8 cellular contexts compared by ENCODE assay signal in the genomic region with DNA sequence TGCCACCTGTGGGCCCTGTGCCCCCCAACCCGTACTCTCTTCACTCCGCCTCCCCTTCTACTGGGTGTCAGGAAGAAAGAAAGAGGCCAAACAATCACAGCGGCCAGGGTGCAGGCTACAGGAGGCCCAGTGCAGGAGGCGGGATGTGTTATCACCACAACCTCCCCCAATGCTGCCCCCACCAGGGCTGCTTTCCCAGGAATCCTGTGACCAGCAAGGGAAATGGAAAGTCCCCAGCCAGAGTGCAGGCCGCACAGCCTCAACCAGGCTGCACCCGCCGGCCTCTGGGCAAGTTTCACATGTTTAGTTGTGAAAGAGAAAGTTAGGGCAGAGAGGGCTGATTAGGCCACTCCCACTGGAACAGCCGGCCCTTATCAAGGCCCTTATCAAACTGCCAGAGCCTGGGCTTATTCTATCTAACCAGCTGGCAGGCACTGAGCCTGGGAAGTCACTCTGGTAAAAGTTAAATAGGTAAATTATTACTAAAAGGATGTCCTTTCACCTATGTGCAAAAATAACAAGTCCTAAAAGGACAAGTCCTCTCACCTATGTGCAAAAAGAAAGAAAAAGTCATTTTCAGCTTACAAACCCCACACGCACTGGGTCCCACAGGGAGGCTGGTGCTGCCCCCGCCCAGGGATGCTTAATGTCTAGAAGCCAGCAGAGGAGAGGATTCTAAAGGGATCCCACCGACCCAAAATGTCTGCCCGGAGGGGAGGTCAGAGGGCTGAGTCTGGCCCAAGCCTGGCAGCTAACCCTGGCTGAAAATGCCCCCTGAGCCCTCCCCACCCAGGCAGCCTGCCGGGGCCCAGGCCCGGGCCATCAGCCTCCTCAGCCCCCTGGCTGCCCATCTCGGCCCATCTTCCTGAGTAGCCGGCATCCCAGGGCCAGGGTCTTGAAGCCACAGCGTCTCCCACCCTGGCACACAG. TPM values are rescaled to one million over a fixed set of nuclear protein-coding genes. Genes with fewer than 3 reads are reported as not detected.
DNase-seq lines count a peak whose midpoint lies in the region; ATAC-seq and TF ChIP-seq lines count a peak whose summit lies in the region.

No MANE protein-coding gene starts in this region.

- TF ChIP-seq POLR2A in GM18951 (IDR thresholded peaks at IDR 0.05; ENCODE audit: extremely low read depth, insufficient read depth, insufficient read length) (peak; percentile 63), breast epithelium (IDR thresholded peaks at IDR 0.05) (no peak)

- H3K4me1 ChIP-seq in breast epithelium (peaks cover 13 to 14% of the 10 kb centered on the region in 2 donors), liver (ENCODE audit: control insufficient read depth in 4 of 4, insufficient read depth in 4 of 4, low read length in 3 of 4) (peaks cover 27 to 68% (median 53%) of the 10 kb centered on the region in 4 donors)

- peak overlapping the region; percentile 96 for H3K27ac Mint-ChIP-seq in T-helper 17 cell

- no peak for TF ChIP-seq CTCF in breast epithelium (IDR thresholded peaks at IDR 0.05)
- TF ChIP-seq CTCF in liver (IDR thresholded peaks at IDR 0.05; ENCODE audit: low read depth, low read length, missing input control): no peak

- TF ChIP-seq RAD21 in liver (IDR thresholded peaks at IDR 0.05): peak; percentile 38 to 52

- H3K27ac ChIP-seq in breast epithelium (peak overlapping the region; percentile 65 to 74), liver (ENCODE audit: low read depth in 1 of 2, low read length in 2 of 2) (peak overlapping the region; percentile 88 to 89)

- no peaks in the 10 kb centered on the region for H3K27me3 Mint-ChIP-seq in T-helper 17 cell

- peak overlapping the region; percentile 82 for H3K4me3 Mint-ChIP-seq in T-helper 17 cell

- no peaks in the 10 kb centered on the region for H3K36me3 Mint-ChIP-seq in T-helper 17 cell (ENCODE audit: low read depth)

- peak; percentile 86 for ATAC-seq in HG03139 (IDR thresholded peaks at IDR 0.05; ENCODE audit: unreplicated experiment)
- peak; percentile 58 for ATAC-seq in T-helper 17 cell

- H3K27me3 ChIP-seq in breast epithelium (no peaks in the 10 kb centered on the region), liver (ENCODE audit: control insufficient read depth in 4 of 4, insufficient read depth in 4 of 4, low read length in 3 of 4) (no peaks in the 10 kb centered on the region), MG63 (no peaks in the 10 kb centered on the region)

- in situ Hi-C loops in ACHN (cut with HindIII; ENCODE audit: low pct_ligation_motif_present, low pct_unique_long_range_greater_than_20kb, low sequenced_read_pairs) (no loop called here), GM18951 (cut with MboI; ENCODE audit: low sequenced_read_pairs, unreplicated experiment) (no loop called here)

- H3K4me3 ChIP-seq in breast epithelium (no peak overlapping the region), liver (ENCODE audit: low read depth in 1 of 3, low read length in 3 of 3) (no peak overlapping the region), MG63 (no peak overlapping the region)

- DNase-seq in ACHN (peak; percentile 59), T-helper 17 cell (peak in 2 of 3 donors; percentile 27 to 33), breast epithelium (ENCODE audit: low spot score in 2 of 2) (peak in 1 of 2 donors; percentile 54), MG63 (no peak)
- DNase-seq in stimulated activated CD8-positive, alpha-beta memory T cell treated with anti-CD3 and anti-CD28 coated beads, Interleukin-2, amount 100 ng/mL, for 1 hour (ENCODE audit: low read depth in 2 of 2): peak; percentile 13 to 28

- intact Hi-C loops in breast epithelium (cut with DNase I; ENCODE audit: low total_unique reads): no loop called here

- H3K9ac ChIP-seq in liver (ENCODE audit: low read depth in 1 of 2, low read length in 2 of 2): peak overlapping the region; percentile 5 to 28

- H3K9me3 ChIP-seq in T-helper 17 cell (ENCODE audit: control insufficient read depth, low read length, poor library complexity, severe bottlenecking) (no peaks in the 10 kb centered on the region), breast epithelium (no peaks in the 10 kb centered on the region), liver (ENCODE audit: control insufficient read depth in 4 of 4, low read length in 3 of 4) (no peaks in the 10 kb centered on the region), MG63 (0 out of 2 replicates have a peak, but pooled peaks cover 2% of the 10 kb centered on the region)

- peaks cover 31% of the 10 kb centered on the region for H3K4me1 Mint-ChIP-seq in T-helper 17 cell

- WGBS in liver: 29% methylated on average over 17 of the region's 17 CpGs

- no peaks in the 10 kb centered on the region for H3K36me3 ChIP-seq in breast epithelium
- no peaks in the 10 kb centered on the region for H3K36me3 ChIP-seq in liver (ENCODE audit: control insufficient read depth in 4 of 4, insufficient read depth in 3 of 4, low read depth in 1 of 4, low read length in 3 of 4)
- H3K36me3 ChIP-seq in MG63: no peaks in the 10 kb centered on the region

TF ChIP-seq in liver, 16 proteins besides CTCF, POLR2A, EP300 and RAD21:
- TF ChIP-seq FOXA2 (IDR thresholded peaks at IDR 0.05) (peak; percentile 51), GABPA (IDR thresholded peaks at IDR 0.05 in 1 of 2, conservative IDR thresholded peaks at IDR 0.05 in 1 of 2) (peak in 1 of 2 donors; percentile 19), FOXA1 (IDR thresholded peaks at IDR 0.05) (peak; percentile 81), EGR1 (IDR thresholded peaks at IDR 0.05; ENCODE audit: low read depth in 2 of 2) (peak; percentile 20 to 69), NR2F2 (IDR thresholded peaks at IDR 0.05) (peak; percentile 79), TAF1 (conservative IDR thresholded peaks at IDR 0.05) (no peak), RXRA (IDR thresholded peaks at IDR 0.05) (peak; percentile 89 to 95), HNF4A (conservative IDR thresholded peaks at IDR 0.05) (peak; percentile 81 to 90), JUND (IDR thresholded peaks at IDR 0.05) (peak in 1 of 2 donors; percentile 59), REST (IDR thresholded peaks at IDR 0.05) (peak; percentile 89), ATF3 (IDR thresholded peaks at IDR 0.05) (peak; percentile 56), HNF4G (IDR thresholded peaks at IDR 0.05) (peak; percentile 29), YY1 (IDR thresholded peaks at IDR 0.05) (peak; percentile 81), SP1 (IDR thresholded peaks at IDR 0.05) (peak; percentile 96)
- TF ChIP-seq, protein P1, sequence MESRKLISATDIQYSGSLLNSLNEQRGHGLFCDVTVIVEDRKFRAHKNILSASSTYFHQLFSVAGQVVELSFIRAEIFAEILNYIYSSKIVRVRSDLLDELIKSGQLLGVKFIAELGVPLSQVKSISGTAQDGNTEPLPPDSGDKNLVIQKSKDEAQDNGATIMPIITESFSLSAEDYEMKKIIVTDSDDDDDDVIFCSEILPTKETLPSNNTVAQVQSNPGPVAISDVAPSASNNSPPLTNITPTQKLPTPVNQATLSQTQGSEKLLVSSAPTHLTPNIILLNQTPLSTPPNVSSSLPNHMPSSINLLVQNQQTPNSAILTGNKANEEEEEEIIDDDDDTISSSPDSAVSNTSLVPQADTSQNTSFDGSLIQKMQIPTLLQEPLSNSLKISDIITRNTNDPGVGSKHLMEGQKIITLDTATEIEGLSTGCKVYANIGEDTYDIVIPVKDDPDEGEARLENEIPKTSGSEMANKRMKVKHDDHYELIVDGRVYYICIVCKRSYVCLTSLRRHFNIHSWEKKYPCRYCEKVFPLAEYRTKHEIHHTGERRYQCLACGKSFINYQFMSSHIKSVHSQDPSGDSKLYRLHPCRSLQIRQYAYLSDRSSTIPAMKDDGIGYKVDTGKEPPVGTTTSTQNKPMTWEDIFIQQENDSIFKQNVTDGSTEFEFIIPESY (IDR thresholded peaks at IDR 0.05): peak; percentile 66
- TF ChIP-seq, protein P2, sequence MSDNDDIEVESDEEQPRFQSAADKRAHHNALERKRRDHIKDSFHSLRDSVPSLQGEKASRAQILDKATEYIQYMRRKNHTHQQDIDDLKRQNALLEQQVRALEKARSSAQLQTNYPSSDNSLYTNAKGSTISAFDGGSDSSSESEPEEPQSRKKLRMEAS (IDR thresholded peaks at IDR 0.05): peak; percentile 85
TF ChIP-seq in liver: peak in this region for 15.

RNA-seq across cellular contexts. Expression of gene ACOT7, which starts 33.7 kb away (rescaled TPM):
- total RNA-seq in T-helper 17 cell (1 to 10 TPM; 4.9 to 7.1 TPM), breast epithelium (10 to 100 TPM in 2 of 3 donors, 1 to 10 TPM in 1; 9.4 to 12.8 (median 11.5) TPM), liver (10 to 100 TPM in 1 of 2 donors, 1 to 10 TPM in 1; 8.7 to 11.0 TPM)
- polyA plus RNA-seq in liver: 10 to 100 TPM in 1 of 2 donors, 1 to 10 TPM in 1; 9.7 to 14.4 TPM
- total RNA-seq in MG63 (2014; rRNA removed; shearing (Covaris generic); ENCODE audit: low replicate concordance): 80.9 and 91.4 TPM in 2 replicates

RNA-seq across cellular contexts. Expression of gene HES2, which starts 59.9 kb away (rescaled TPM):
- not detected for total RNA-seq in T-helper 17 cell
- 1 to 10 TPM in 2 of 3 donors, not detected in 1; 3.4 to 3.6 TPM for total RNA-seq in breast epithelium
- not detected for total RNA-seq in liver
- polyA plus RNA-seq in liver: under 1 TPM in 1 of 2 donors, not detected in 1; 0.10 TPM
- total RNA-seq in MG63 (2014; rRNA removed; shearing (Covaris generic); ENCODE audit: low replicate concordance): 0.59 TPM in 1 of 2 replicates, not detected in the other
